In the genomic region with DNA sequence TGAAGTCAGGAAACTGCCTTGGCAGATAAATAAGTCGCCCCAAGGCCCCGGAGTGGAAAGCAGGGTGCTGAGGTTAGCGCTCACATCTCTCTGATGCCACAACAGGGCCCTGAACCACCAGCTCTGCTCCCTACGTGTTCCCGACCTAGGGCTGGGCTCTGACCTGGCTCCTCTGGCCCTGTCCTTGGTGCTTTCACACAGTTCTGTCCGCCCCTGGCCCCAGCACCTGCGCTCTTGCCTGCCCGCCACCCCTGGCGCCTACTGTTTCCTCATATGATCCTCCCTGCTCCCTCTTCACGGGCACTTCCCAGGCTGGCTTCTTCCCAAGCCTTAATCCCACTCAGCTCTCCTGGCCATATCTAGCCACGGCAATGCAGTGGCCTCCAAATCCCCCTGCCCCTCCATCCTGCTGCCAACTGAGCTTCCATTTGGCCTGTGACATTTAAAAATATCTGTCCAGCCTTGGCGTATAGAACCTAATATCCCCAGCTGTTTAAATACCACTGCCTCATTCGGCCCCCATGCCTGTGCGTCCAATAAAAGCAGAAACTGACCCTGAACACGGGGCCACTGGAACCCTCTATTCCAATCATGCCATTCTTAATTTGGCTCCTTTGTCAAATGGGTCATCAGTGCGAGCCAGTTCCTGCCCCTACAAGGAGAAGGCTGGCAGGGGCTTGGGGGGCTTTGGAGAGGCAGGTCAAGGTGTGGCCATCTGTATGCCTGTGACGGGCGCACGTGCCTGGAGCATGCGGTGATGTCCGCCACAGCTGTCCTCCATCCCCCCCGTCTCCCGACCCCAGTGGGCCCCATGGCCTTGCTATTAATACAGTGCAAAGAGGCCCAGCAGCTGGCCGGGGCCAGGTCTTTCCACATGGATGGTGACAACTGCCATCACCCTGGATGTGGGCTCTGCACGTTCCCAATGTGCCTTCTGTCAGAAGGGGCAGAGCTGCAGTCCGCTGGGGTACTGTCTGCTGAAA, we compare ENCODE assay signal across 2 cellular contexts.
TF ChIP-seq lines count a peak whose summit lies in the region.

No MANE protein-coding gene starts in this region.

TF ChIP-seq in GM23338, 12 proteins besides CTCF, POLR2A, EP300 and RAD21:
- TF ChIP-seq REST (IDR thresholded peaks at IDR 0.05; ENCODE audit: unreplicated experiment) (peak; percentile 40), EZH2phosphoT487 (IDR thresholded peaks at IDR 0.05; ENCODE audit: unreplicated experiment) (no peak)

TF ChIP-seq in H1, 55 proteins besides CTCF, POLR2A, EP300 and RAD21:
- no peak for TF ChIP-seq EGR1 (IDR thresholded peaks at IDR 0.05; ENCODE audit: borderline replicate concordance, low read depth, low read length)
- TF ChIP-seq SIX5 (IDR thresholded peaks at IDR 0.05; ENCODE audit: low read depth, low read length): no peak
- TF ChIP-seq CEBPB (IDR thresholded peaks at IDR 0.05; ENCODE audit: low read depth, low read length): no peak
- no peak for TF ChIP-seq SP2 (IDR thresholded peaks at IDR 0.05; ENCODE audit: low read length)
- no peak for TF ChIP-seq BRCA1 (IDR thresholded peaks at IDR 0.05; ENCODE audit: low read depth, low read length)
- no peak for TF ChIP-seq YY1 (IDR thresholded peaks at IDR 0.05; ENCODE audit: low read depth, low read length)
- no peak for TF ChIP-seq GABPA (IDR thresholded peaks at IDR 0.05; ENCODE audit: borderline replicate concordance, insufficient read depth, low read length)
- no peak for TF ChIP-seq POU5F1 (IDR thresholded peaks at IDR 0.05; ENCODE audit: low read depth, low read length)
- no peak for TF ChIP-seq CREB1 (IDR thresholded peaks at IDR 0.05)
- no peak for TF ChIP-seq SUZ12 (IDR thresholded peaks at IDR 0.05; ENCODE audit: low read length)
- TF ChIP-seq SP4 (IDR thresholded peaks at IDR 0.05; ENCODE audit: low read length): no peak
- no peak for TF ChIP-seq TCF12 (IDR thresholded peaks at IDR 0.05; ENCODE audit: low read depth, low read length)
- no peak for TF ChIP-seq NANOG (IDR thresholded peaks at IDR 0.05; ENCODE audit: insufficient read depth, low read depth, low read length, poor library complexity, severe bottlenecking)
- no peak for TF ChIP-seq RNF2 (IDR thresholded peaks at IDR 0.05; ENCODE audit: borderline replicate concordance, low read depth, low read length, missing control alignments, poor library complexity, severe bottlenecking)
- TF ChIP-seq, protein P1, sequence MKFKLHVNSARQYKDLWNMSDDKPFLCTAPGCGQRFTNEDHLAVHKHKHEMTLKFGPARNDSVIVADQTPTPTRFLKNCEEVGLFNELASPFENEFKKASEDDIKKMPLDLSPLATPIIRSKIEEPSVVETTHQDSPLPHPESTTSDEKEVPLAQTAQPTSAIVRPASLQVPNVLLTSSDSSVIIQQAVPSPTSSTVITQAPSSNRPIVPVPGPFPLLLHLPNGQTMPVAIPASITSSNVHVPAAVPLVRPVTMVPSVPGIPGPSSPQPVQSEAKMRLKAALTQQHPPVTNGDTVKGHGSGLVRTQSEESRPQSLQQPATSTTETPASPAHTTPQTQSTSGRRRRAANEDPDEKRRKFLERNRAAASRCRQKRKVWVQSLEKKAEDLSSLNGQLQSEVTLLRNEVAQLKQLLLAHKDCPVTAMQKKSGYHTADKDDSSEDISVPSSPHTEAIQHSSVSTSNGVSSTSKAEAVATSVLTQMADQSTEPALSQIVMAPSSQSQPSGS (IDR thresholded peaks at IDR 0.05; ENCODE audit: low read length): no peak
- TF ChIP-seq TEAD4 (IDR thresholded peaks at IDR 0.05; ENCODE audit: low read depth, low read length): no peak
